In the genomic region with DNA sequence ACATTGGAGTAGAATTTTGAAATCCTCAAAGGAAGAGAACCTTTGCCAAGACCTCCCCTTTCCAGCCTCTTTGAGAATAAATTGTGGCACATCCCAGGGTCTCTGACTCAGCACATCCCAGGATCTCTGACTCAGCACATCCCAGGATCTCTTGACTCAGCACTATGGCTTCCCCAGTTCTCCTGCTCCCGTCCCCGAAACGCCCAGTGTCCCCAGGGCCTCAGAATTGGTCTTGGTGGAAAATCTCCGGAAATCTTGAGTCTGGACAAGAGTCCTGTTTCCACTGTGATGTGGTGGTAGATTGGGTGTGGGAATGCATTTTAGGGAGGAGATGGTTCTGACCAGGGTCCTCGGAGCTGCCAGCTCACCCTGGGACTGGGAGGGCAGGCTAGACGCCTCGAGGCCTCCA, we compare ENCODE assay signal across 1 cellular context.
A peak's percentile ranks its signal among the peaks of the same experiment; 100 is the strongest.
TF ChIP-seq lines count a peak whose summit lies in the region.

No MANE protein-coding gene starts in this region.

TF ChIP-seq in K562, 482 proteins besides CTCF, POLR2A, EP300 and RAD21 (continues in another document):
- TF ChIP-seq, protein P1, sequence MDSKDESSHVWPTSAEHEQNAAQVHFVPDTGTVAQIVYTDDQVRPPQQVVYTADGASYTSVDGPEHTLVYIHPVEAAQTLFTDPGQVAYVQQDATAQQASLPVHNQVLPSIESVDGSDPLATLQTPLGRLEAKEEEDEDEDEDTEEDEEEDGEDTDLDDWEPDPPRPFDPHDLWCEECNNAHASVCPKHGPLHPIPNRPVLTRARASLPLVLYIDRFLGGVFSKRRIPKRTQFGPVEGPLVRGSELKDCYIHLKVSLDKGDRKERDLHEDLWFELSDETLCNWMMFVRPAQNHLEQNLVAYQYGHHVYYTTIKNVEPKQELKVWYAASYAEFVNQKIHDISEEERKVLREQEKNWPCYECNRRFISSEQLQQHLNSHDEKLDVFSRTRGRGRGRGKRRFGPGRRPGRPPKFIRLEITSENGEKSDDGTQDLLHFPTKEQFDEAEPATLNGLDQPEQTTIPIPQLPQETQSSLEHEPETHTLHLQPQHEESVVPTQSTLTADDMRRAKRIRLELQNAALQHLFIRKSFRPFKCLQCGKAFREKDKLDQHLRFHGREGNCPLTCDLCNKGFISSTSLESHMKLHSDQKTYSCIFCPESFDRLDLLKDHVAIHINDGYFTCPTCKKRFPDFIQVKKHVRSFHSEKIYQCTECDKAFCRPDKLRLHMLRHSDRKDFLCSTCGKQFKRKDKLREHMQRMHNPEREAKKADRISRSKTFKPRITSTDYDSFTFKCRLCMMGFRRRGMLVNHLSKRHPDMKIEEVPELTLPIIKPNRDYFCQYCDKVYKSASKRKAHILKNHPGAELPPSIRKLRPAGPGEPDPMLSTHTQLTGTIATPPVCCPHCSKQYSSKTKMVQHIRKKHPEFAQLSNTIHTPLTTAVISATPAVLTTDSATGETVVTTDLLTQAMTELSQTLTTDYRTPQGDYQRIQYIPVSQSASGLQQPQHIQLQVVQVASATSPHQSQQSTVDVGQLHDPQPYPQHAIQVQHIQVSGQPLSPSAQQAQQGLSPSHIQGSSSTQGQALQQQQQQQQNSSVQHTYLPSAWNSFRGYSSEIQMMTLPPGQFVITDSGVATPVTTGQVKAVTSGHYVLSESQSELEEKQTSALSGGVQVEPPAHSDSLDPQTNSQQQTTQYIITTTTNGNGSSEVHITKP (IDR thresholded peaks at IDR 0.05; ENCODE audit: partially characterized antibody) = peak; percentile 52
- TF ChIP-seq ZC3H8 (IDR thresholded peaks at IDR 0.05) (no peak), CCNT2 (IDR thresholded peaks at IDR 0.05; ENCODE audit: borderline replicate concordance, extremely low read depth, insufficient read length, low read depth, low read length) (no peak), FOSL1 (tag; conservative IDR thresholded peaks at IDR 0.05) (peak; percentile 61), JUND (IDR thresholded peaks at IDR 0.05; ENCODE audit: borderline replicate concordance, low read depth, low read length) (peak; percentile 32; the same call in 1 of the 2 replicates), JUND (tag; IDR thresholded peaks at IDR 0.05; ENCODE audit: borderline replicate concordance, low read depth, low read length) (peak; percentile 15; the same call in 1 of the 3 replicates), FUS (optimal IDR thresholded peaks at IDR 0.05; ENCODE audit: low read depth, low read length) (no peak), NFE2 (IDR thresholded peaks at IDR 0.05; ENCODE audit: low read depth) (peak; percentile 84), ZNF316 (IDR thresholded peaks at IDR 0.05) (peak; percentile 99), NUFIP1 (IDR thresholded peaks at IDR 0.05; ENCODE audit: partially characterized antibody) (no peak), ZNF785 (CRISPR knock-in tag; IDR thresholded peaks at IDR 0.05) (no peak), ESRRB (CRISPR knock-in tag; IDR thresholded peaks at IDR 0.05; ENCODE audit: borderline replicate concordance) (no peak), HNRNPL (IDR thresholded peaks at IDR 0.05; ENCODE audit: low read depth, low read length) (no peak), RFX5 (IDR thresholded peaks at IDR 0.05; ENCODE audit: low read depth, low read length) (no peak), RBFOX2 (IDR thresholded peaks at IDR 0.05; ENCODE audit: low read depth, low read length) (no peak), MAFK (IDR thresholded peaks at IDR 0.05; ENCODE audit: low read length) (peak; percentile 96), DNMT1 (IDR thresholded peaks at IDR 0.05) (no peak), NFE2L1 (tag; IDR thresholded peaks at IDR 0.05; ENCODE audit: borderline replicate concordance, low read depth) (0 out of 2 replicates have a peak, but pooled peaks have one; percentile 41), CAMTA2 (CRISPR knock-in tag; conservative IDR thresholded peaks at IDR 0.05) (no peak), ZNF583 (CRISPR knock-in tag; IDR thresholded peaks at IDR 0.05) (no peak), KAT2B (IDR thresholded peaks at IDR 0.05; ENCODE audit: low read depth, low read length) (no peak), MTF1 (CRISPR knock-in tag; IDR thresholded peaks at IDR 0.05; ENCODE audit: borderline replicate concordance) (no peak), C11orf30 (IDR thresholded peaks at IDR 0.05; ENCODE audit: low read depth) (peak; percentile 99), BACH1 (tag; IDR thresholded peaks at IDR 0.05) (peak; percentile 98), CEBPG (CRISPR knock-in tag; IDR thresholded peaks at IDR 0.05) (no peak), CEBPG (tag; conservative IDR thresholded peaks at IDR 0.05 in 1 of 2, IDR thresholded peaks at IDR 0.05 in 1 of 2) (no peak), ZNF24 (IDR thresholded peaks at IDR 0.05) (no peak), MAFG (tag; conservative IDR thresholded peaks at IDR 0.05) (peak; percentile 98), MAFF (IDR thresholded peaks at IDR 0.05; ENCODE audit: low read length) (peak; percentile 95), KHSRP (IDR thresholded peaks at IDR 0.05) (no peak), DPF2 (IDR thresholded peaks at IDR 0.05) (0 out of 2 replicates have a peak, but pooled peaks have one; percentile 18)
- TF ChIP-seq, protein P2, sequence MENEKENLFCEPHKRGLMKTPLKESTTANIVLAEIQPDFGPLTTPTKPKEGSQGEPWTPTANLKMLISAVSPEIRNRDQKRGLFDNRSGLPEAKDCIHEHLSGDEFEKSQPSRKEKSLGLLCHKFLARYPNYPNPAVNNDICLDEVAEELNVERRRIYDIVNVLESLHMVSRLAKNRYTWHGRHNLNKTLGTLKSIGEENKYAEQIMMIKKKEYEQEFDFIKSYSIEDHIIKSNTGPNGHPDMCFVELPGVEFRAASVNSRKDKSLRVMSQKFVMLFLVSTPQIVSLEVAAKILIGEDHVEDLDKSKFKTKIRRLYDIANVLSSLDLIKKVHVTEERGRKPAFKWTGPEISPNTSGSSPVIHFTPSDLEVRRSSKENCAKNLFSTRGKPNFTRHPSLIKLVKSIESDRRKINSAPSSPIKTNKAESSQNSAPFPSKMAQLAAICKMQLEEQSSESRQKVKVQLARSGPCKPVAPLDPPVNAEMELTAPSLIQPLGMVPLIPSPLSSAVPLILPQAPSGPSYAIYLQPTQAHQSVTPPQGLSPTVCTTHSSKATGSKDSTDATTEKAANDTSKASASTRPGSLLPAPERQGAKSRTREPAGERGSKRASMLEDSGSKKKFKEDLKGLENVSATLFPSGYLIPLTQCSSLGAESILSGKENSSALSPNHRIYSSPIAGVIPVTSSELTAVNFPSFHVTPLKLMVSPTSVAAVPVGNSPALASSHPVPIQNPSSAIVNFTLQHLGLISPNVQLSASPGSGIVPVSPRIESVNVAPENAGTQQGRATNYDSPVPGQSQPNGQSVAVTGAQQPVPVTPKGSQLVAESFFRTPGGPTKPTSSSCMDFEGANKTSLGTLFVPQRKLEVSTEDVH (IDR thresholded peaks at IDR 0.05; ENCODE audit: low read depth, partially characterized antibody) = no peak
- TF ChIP-seq, protein P3, sequence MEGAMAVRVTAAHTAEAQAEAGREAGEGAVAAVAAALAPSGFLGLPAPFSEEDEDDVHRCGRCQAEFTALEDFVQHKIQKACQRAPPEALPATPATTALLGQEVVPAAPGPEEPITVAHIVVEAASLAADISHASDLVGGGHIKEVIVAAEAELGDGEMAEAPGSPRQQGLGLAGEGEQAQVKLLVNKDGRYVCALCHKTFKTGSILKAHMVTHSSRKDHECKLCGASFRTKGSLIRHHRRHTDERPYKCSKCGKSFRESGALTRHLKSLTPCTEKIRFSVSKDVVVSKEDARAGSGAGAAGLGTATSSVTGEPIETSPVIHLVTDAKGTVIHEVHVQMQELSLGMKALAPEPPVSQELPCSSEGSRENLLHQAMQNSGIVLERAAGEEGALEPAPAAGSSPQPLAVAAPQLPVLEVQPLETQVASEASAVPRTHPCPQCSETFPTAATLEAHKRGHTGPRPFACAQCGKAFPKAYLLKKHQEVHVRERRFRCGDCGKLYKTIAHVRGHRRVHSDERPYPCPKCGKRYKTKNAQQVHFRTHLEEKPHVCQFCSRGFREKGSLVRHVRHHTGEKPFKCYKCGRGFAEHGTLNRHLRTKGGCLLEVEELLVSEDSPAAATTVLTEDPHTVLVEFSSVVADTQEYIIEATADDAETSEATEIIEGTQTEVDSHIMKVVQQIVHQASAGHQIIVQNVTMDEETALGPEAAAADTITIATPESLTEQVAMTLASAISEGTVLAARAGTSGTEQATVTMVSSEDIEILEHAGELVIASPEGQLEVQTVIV (CRISPR knock-in tag; IDR thresholded peaks at IDR 0.05; ENCODE audit: borderline replicate concordance) = no peak
- TF ChIP-seq, protein P4, sequence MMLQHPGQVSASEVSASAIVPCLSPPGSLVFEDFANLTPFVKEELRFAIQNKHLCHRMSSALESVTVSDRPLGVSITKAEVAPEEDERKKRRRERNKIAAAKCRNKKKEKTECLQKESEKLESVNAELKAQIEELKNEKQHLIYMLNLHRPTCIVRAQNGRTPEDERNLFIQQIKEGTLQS (IDR thresholded peaks at IDR 0.05) = peak; percentile 46; the same call in 1 of the 2 replicates
- TF ChIP-seq, protein P4 (CRISPR knock-in tag; conservative IDR thresholded peaks at IDR 0.05) = no peak
- TF ChIP-seq, protein P5, sequence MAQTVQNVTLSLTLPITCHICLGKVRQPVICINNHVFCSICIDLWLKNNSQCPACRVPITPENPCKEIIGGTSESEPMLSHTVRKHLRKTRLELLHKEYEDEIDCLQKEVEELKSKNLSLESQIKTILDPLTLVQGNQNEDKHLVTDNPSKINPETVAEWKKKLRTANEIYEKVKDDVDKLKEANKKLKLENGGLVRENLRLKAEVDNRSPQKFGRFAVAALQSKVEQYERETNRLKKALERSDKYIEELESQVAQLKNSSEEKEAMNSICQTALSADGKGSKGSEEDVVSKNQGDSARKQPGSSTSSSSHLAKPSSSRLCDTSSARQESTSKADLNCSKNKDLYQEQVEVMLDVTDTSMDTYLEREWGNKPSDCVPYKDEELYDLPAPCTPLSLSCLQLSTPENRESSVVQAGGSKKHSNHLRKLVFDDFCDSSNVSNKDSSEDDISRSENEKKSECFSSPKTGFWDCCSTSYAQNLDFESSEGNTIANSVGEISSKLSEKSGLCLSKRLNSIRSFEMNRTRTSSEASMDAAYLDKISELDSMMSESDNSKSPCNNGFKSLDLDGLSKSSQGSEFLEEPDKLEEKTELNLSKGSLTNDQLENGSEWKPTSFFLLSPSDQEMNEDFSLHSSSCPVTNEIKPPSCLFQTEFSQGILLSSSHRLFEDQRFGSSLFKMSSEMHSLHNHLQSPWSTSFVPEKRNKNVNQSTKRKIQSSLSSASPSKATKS (CRISPR knock-in tag; IDR thresholded peaks at IDR 0.05) = no peak
- TF ChIP-seq, protein P6, sequence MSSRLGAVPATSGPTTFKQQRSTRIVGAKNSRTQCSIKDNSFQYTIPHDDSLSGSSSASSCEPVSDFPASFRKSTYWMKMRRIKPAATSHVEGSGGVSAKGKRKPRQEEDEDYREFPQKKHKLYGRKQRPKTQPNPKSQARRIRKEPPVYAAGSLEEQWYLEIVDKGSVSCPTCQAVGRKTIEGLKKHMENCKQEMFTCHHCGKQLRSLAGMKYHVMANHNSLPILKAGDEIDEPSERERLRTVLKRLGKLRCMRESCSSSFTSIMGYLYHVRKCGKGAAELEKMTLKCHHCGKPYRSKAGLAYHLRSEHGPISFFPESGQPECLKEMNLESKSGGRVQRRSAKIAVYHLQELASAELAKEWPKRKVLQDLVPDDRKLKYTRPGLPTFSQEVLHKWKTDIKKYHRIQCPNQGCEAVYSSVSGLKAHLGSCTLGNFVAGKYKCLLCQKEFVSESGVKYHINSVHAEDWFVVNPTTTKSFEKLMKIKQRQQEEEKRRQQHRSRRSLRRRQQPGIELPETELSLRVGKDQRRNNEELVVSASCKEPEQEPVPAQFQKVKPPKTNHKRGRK (tag; IDR thresholded peaks at IDR 0.05) = no peak
- TF ChIP-seq, protein P7, sequence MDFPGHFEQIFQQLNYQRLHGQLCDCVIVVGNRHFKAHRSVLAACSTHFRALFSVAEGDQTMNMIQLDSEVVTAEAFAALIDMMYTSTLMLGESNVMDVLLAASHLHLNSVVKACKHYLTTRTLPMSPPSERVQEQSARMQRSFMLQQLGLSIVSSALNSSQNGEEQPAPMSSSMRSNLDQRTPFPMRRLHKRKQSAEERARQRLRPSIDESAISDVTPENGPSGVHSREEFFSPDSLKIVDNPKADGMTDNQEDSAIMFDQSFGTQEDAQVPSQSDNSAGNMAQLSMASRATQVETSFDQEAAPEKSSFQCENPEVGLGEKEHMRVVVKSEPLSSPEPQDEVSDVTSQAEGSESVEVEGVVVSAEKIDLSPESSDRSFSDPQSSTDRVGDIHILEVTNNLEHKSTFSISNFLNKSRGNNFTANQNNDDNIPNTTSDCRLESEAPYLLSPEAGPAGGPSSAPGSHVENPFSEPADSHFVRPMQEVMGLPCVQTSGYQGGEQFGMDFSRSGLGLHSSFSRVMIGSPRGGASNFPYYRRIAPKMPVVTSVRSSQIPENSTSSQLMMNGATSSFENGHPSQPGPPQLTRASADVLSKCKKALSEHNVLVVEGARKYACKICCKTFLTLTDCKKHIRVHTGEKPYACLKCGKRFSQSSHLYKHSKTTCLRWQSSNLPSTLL (IDR thresholded peaks at IDR 0.05) = no peak
- TF ChIP-seq, protein P8, sequence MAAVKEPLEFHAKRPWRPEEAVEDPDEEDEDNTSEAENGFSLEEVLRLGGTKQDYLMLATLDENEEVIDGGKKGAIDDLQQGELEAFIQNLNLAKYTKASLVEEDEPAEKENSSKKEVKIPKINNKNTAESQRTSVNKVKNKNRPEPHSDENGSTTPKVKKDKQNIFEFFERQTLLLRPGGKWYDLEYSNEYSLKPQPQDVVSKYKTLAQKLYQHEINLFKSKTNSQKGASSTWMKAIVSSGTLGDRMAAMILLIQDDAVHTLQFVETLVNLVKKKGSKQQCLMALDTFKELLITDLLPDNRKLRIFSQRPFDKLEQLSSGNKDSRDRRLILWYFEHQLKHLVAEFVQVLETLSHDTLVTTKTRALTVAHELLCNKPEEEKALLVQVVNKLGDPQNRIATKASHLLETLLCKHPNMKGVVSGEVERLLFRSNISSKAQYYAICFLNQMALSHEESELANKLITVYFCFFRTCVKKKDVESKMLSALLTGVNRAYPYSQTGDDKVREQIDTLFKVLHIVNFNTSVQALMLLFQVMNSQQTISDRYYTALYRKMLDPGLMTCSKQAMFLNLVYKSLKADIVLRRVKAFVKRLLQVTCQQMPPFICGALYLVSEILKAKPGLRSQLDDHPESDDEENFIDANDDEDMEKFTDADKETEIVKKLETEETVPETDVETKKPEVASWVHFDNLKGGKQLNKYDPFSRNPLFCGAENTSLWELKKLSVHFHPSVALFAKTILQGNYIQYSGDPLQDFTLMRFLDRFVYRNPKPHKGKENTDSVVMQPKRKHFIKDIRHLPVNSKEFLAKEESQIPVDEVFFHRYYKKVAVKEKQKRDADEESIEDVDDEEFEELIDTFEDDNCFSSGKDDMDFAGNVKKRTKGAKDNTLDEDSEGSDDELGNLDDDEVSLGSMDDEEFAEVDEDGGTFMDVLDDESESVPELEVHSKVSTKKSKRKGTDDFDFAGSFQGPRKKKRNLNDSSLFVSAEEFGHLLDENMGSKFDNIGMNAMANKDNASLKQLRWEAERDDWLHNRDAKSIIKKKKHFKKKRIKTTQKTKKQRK (IDR thresholded peaks at IDR 0.05; ENCODE audit: borderline replicate concordance, low read depth, low read length) = no peak
- TF ChIP-seq, protein P9, sequence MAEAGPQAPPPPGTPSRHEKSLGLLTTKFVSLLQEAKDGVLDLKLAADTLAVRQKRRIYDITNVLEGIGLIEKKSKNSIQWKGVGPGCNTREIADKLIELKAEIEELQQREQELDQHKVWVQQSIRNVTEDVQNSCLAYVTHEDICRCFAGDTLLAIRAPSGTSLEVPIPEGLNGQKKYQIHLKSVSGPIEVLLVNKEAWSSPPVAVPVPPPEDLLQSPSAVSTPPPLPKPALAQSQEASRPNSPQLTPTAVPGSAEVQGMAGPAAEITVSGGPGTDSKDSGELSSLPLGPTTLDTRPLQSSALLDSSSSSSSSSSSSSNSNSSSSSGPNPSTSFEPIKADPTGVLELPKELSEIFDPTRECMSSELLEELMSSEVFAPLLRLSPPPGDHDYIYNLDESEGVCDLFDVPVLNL (CRISPR knock-in tag; IDR thresholded peaks at IDR 0.05; ENCODE audit: low read depth) = no peak
